In genomic region chr17:67696347-67696746, GRCh38 we compare ENCODE assay signal across 20 cellular contexts.
"Had no signal": no experiment of that assay in that cellular context is flagged by ENCODE, and none has a peak within 500 bp of the region (broad histone marks: within the 10 kb centered on the region; RNA-seq: fewer than 3 reads in every experiment).

No MANE protein-coding gene starts in this region.

- H3K9me3 Mint-ChIP-seq: activated B cell treated with CpG ODN at 0.5 μM for 24 hours; activated CD4-positive, alpha-beta memory T cell treated with anti-CD3 and anti-CD28 coated beads, Interleukin-2, amount 10 ng/mL, durations not matched to agents 7 days and 5 days; activated naive CD4-positive, alpha-beta T cell treated with anti-CD3 and anti-CD28 coated beads for 36 hours; activated T-helper 2 cell treated with anti-CD3 and anti-CD28 coated beads, Interferon-gamma antibody, Interleukin-2, Interleukin-4, amounts not matched to agents 10 μg/mL and 5 μg/mL and 100 μg/mL, durations not matched to agents 14 hours and 24 hours and 36 hours; neural progenitor cell; stimulated activated effector memory CD8-positive, alpha-beta T cell treated with anti-CD3 and anti-CD28 coated beads, Interleukin-12 subunit alpha, Interleukin-12 subunit beta, amount 100 ng/mL, for 72 hours; T-cell; type B pancreatic cell had no signal

- ATAC-seq: activated CD8-positive, alpha-beta memory T cell treated with anti-CD3 and anti-CD28 coated beads, Interleukin-2, amount 10 ng/mL, durations not matched to agents 7 days and 5 days; naive thymus-derived CD4-positive, alpha-beta T cell; sciatic nerve; stimulated activated effector memory CD8-positive, alpha-beta T cell treated with anti-CD3 and anti-CD28 coated beads, Interleukin-12 subunit alpha, Interleukin-12 subunit beta, amount 100 ng/mL, for 72 hours; T-cell had no signal

- DNase-seq: activated B cell treated with CpG ODN at 0.5 μM for 24 hours; activated CD4-positive, alpha-beta memory T cell treated with anti-CD3 and anti-CD28 coated beads, Interleukin-2, amount 10 ng/mL, durations not matched to agents 7 days and 5 days; activated CD4-positive, alpha-beta T cell treated with anti-CD3 and anti-CD28 coated beads for 48 hours; activated CD8-positive, alpha-beta memory T cell treated with anti-CD3 and anti-CD28 coated beads, Interleukin-2, amount 10 ng/mL, durations not matched to agents 7 days and 5 days; activated naive CD4-positive, alpha-beta T cell treated with anti-CD3 and anti-CD28 coated beads for 36 hours; activated T-cell treated with anti-CD3 and anti-CD28 coated beads, Interleukin-2, amount 50 U/mL, for 1 hour; cerebellar nuclear complex; cortex of kidney; erythroblast; mesendoderm; naive thymus-derived CD4-positive, alpha-beta T cell; ovary; stimulated activated CD4-positive, alpha-beta T cell treated with anti-CD3 and anti-CD28 coated beads, Interleukin-4, amount 100 ng/mL, for 24 hours; stomach; T-cell had no signal

- H3K4me1 Mint-ChIP-seq: activated B cell treated with CpG ODN at 0.5 μM for 24 hours; activated CD4-positive, alpha-beta memory T cell treated with anti-CD3 and anti-CD28 coated beads, Interleukin-2, amount 10 ng/mL, durations not matched to agents 7 days and 5 days; activated CD8-positive, alpha-beta memory T cell treated with anti-CD3 and anti-CD28 coated beads, Interleukin-2, amount 10 ng/mL, durations not matched to agents 7 days and 5 days; stimulated activated effector memory CD8-positive, alpha-beta T cell treated with anti-CD3 and anti-CD28 coated beads, Interleukin-12 subunit alpha, Interleukin-12 subunit beta, amount 100 ng/mL, for 72 hours; T-cell had no signal

- H3K27me3 Mint-ChIP-seq: activated B cell treated with CpG ODN at 0.5 μM for 24 hours; activated CD4-positive, alpha-beta memory T cell treated with anti-CD3 and anti-CD28 coated beads, Interleukin-2, amount 10 ng/mL, durations not matched to agents 7 days and 5 days; activated CD8-positive, alpha-beta memory T cell treated with anti-CD3 and anti-CD28 coated beads, Interleukin-2, amount 10 ng/mL, durations not matched to agents 7 days and 5 days; naive thymus-derived CD4-positive, alpha-beta T cell; T-cell; type B pancreatic cell had no signal

- H3K4me3 Mint-ChIP-seq: activated B cell treated with CpG ODN at 0.5 μM for 24 hours; activated CD4-positive, alpha-beta memory T cell treated with anti-CD3 and anti-CD28 coated beads, Interleukin-2, amount 10 ng/mL, durations not matched to agents 7 days and 5 days; activated CD8-positive, alpha-beta memory T cell treated with anti-CD3 and anti-CD28 coated beads, Interleukin-2, amount 10 ng/mL, durations not matched to agents 7 days and 5 days; activated naive CD4-positive, alpha-beta T cell treated with anti-CD3 and anti-CD28 coated beads for 36 hours; naive thymus-derived CD4-positive, alpha-beta T cell; neural progenitor cell; stimulated activated effector memory CD8-positive, alpha-beta T cell treated with anti-CD3 and anti-CD28 coated beads, Interleukin-12 subunit alpha, Interleukin-12 subunit beta, amount 100 ng/mL, for 72 hours; T-cell; type B pancreatic cell had no signal

- H3K27ac Mint-ChIP-seq: activated B cell treated with CpG ODN at 0.5 μM for 24 hours; activated CD4-positive, alpha-beta memory T cell treated with anti-CD3 and anti-CD28 coated beads, Interleukin-2, amount 10 ng/mL, durations not matched to agents 7 days and 5 days; activated CD8-positive, alpha-beta memory T cell treated with anti-CD3 and anti-CD28 coated beads, Interleukin-2, amount 10 ng/mL, durations not matched to agents 7 days and 5 days; activated naive CD4-positive, alpha-beta T cell treated with anti-CD3 and anti-CD28 coated beads for 36 hours; activated T-helper 2 cell treated with anti-CD3 and anti-CD28 coated beads, Interferon-gamma antibody, Interleukin-2, Interleukin-4, amounts not matched to agents 10 μg/mL and 5 μg/mL and 100 μg/mL, durations not matched to agents 14 hours and 24 hours and 36 hours; neural progenitor cell; stimulated activated effector memory CD8-positive, alpha-beta T cell treated with anti-CD3 and anti-CD28 coated beads, Interleukin-12 subunit alpha, Interleukin-12 subunit beta, amount 100 ng/mL, for 72 hours; T-cell; type B pancreatic cell had no signal
